Comparison of ENCODE assay signal across 9 cellular contexts in genomic region chr7:158432369-158433270, GRCh38.
DNase-seq lines count a peak whose midpoint lies in the region; ATAC-seq and TF ChIP-seq lines count a peak whose summit lies in the region.
"Had no signal": no experiment of that assay in that cellular context is flagged by ENCODE, and none has a peak within 500 bp of the region (broad histone marks: within the 10 kb centered on the region; RNA-seq: fewer than 3 reads in every experiment).

No MANE protein-coding gene starts in this region.

- no peaks in the 10 kb centered on the region for H3K9me3 Mint-ChIP-seq in CD8-positive, alpha-beta memory T cell

- CTCF ChIA-PET in Panc1 (lab: Charles Lee) = interaction anchor here (0.6 to 1.1 kb wide), 3 partner anchors 37 to 816 kb away, joined by 3 to 4 read pairs (median 3); no protein-coding TSS in a partner anchor
- CTCF ChIA-PET in CD8-positive, alpha-beta memory T cell (lab: Charles Lee) = no interaction called here

- H3K4me3 ChIP-seq in heart right ventricle (no peak overlapping the region), Panc1 (ENCODE audit: low read depth in 2 of 2, low read length in 2 of 2) (peak overlapping the region; percentile 24 to 58), uterus (no peak overlapping the region)
- no peak overlapping the region for H3K4me3 ChIP-seq in CD8-positive, alpha-beta memory T cell (ENCODE audit: low read length)

- POLR2A ChIA-PET in Panc1 (lab: Charles Lee) = no interaction called here
- POLR2A ChIA-PET in CD8-positive, alpha-beta memory T cell (lab: Charles Lee) = no interaction called here

- H3K36me3 ChIP-seq in heart right ventricle (no peaks in the 10 kb centered on the region), Panc1 (ENCODE audit: control insufficient read depth, insufficient read depth, low read length) (no peaks in the 10 kb centered on the region), uterus (no peaks in the 10 kb centered on the region)
- H3K36me3 ChIP-seq in CD8-positive, alpha-beta memory T cell (ENCODE audit: insufficient read depth, low read length) = no peaks in the 10 kb centered on the region

- H3K4me1 ChIP-seq in heart right ventricle (peaks cover 0 to 4% (median 0%) of the 10 kb centered on the region in 9 donors), Panc1 (ENCODE audit: control insufficient read depth, insufficient read depth, low read length) (peaks cover 13% of the 10 kb centered on the region), uterus (no peaks in the 10 kb centered on the region)
- no peaks in the 10 kb centered on the region for H3K4me1 ChIP-seq in CD8-positive, alpha-beta memory T cell (ENCODE audit: insufficient read depth, low read length)

- no peak overlapping the region for H3K27ac Mint-ChIP-seq in CD8-positive, alpha-beta memory T cell
- H3K27ac Mint-ChIP-seq: activated naive CD8-positive, alpha-beta T cell treated with anti-CD3 and anti-CD28 coated beads for 36 hours had no signal

- no peak for DNase-seq in Right ventricle myocardium superior
- no peak for DNase-seq in heart right ventricle
- peak; percentile 17 for DNase-seq in Panc1 (ENCODE audit: low read depth, low spot score)
- peak; percentile 60 for DNase-seq in kidney tubule cell (ENCODE audit: low spot score)
- peak in 1 of 2 donors; percentile 28 for DNase-seq in uterus
- no peak for DNase-seq in activated naive CD4-positive, alpha-beta T cell (lab: John Stamatoyannopoulos, UW)
- no peak for DNase-seq in CD8-positive, alpha-beta memory T cell
- DNase-seq: activated naive CD8-positive, alpha-beta T cell treated with anti-CD3 and anti-CD28 coated beads for 36 hours had no signal

- H3K27me3 Mint-ChIP-seq in CD8-positive, alpha-beta memory T cell = peaks cover 7 to 34% of the 10 kb centered on the region in 2 donors

- H3K4me3 Mint-ChIP-seq in CD8-positive, alpha-beta memory T cell = no peak overlapping the region
- H3K4me3 Mint-ChIP-seq: activated naive CD8-positive, alpha-beta T cell treated with anti-CD3 and anti-CD28 coated beads for 36 hours had no signal

- TF ChIP-seq POLR2A in uterus (IDR thresholded peaks at IDR 0.05) = no peak

- H3K36me3 Mint-ChIP-seq in CD8-positive, alpha-beta memory T cell = no peaks in the 10 kb centered on the region
- H3K36me3 Mint-ChIP-seq: activated naive CD8-positive, alpha-beta T cell treated with anti-CD3 and anti-CD28 coated beads for 36 hours had no signal

- in situ Hi-C loops in Panc1 (cut with HindIII; ENCODE audit: low pct_unique_long_range_greater_than_20kb, low sequenced_read_pairs) = no loop called here

- BruUV-seq in Panc1 (replicated peaks; lab: Mats Ljungman, UMichigan) = no TSS peak

- intact Hi-C loops in Right ventricle myocardium superior (cut with DNase I) (no loop called here), heart right ventricle (cut with DNase I) (no loop called here), Panc1 (cut with micrococcal nuclease; ENCODE audit: unreplicated experiment) (no loop called here), uterus (cut with DNase I; ENCODE audit: low total_unique reads) (no loop called here)

- peak; percentile 27 for ATAC-seq in Right ventricle myocardium superior (ENCODE audit: poor library complexity)
- no peak for ATAC-seq in heart right ventricle
- ATAC-seq in Panc1 = peak; percentile 65
- no peak for ATAC-seq in HG03520 (IDR thresholded peaks at IDR 0.05; ENCODE audit: unreplicated experiment)

- H3K27me3 ChIP-seq in heart right ventricle = peaks cover 0 to 39% (median 25%) of the 10 kb centered on the region in 7 donors
- peaks cover 6% of the 10 kb centered on the region; the same call in 1 of the 2 replicates for H3K27me3 ChIP-seq in Panc1 (ENCODE audit: control insufficient read depth, insufficient read depth, low read length)
- H3K27me3 ChIP-seq in uterus = no peaks in the 10 kb centered on the region
- no peaks in the 10 kb centered on the region for H3K27me3 ChIP-seq in CD8-positive, alpha-beta memory T cell (ENCODE audit: insufficient read depth, low read length, poor library complexity, severe bottlenecking)

- peak overlapping the region in 1 of 10 donors; percentile 12 for H3K27ac ChIP-seq in heart right ventricle
- H3K27ac ChIP-seq in Panc1 (ENCODE audit: low read length) = peak overlapping the region; percentile 44; the same call in 1 of the 2 replicates
- peak overlapping the region; percentile 49 to 65 for H3K27ac ChIP-seq in uterus
- no peak overlapping the region for H3K27ac ChIP-seq in CD8-positive, alpha-beta memory T cell (ENCODE audit: low read depth, low read length)

- peaks cover 0 to 6% (median 0%) of the 10 kb centered on the region in 3 donors for H3K4me1 Mint-ChIP-seq in CD8-positive, alpha-beta memory T cell

- H3K9me3 ChIP-seq in heart right ventricle (peaks cover 0 to 2% (median 0%) of the 10 kb centered on the region in 11 donors), Panc1 (ENCODE audit: control insufficient read depth, insufficient read depth, low read depth, low read length) (no peaks in the 10 kb centered on the region), uterus (no peaks in the 10 kb centered on the region)
- H3K9me3 ChIP-seq in CD8-positive, alpha-beta memory T cell (ENCODE audit: low read length) = no peaks in the 10 kb centered on the region

- TF ChIP-seq CTCF in heart right ventricle (IDR thresholded peaks at IDR 0.05) = no peak
- no peak for TF ChIP-seq CTCF in Panc1 (IDR thresholded peaks at IDR 0.05)
- no peak for TF ChIP-seq CTCF in uterus (IDR thresholded peaks at IDR 0.05)

- 44 to 48% methylated on average over 17 of the region's 17 CpGs for WGBS in heart right ventricle, 2 donors

Comparison
In these comparisons a context has a peak if more than half of its experiments do, and no peak if none do; other contexts are left out.
1. ATAC-seq: peak in Right ventricle myocardium superior (single experiment) and Panc1 (single experiment); none in heart right ventricle (0 of 8) and HG03520 (single experiment).
2. DNase-seq: peak in Panc1 (single experiment) and kidney tubule cell (single experiment); none in Right ventricle myocardium superior (single experiment), heart right ventricle (0 of 2), activated naive CD4-positive, alpha-beta T cell (0 of 4) and CD8-positive, alpha-beta memory T cell (0 of 5).
3. H3K4me3 ChIP-seq: peak in Panc1 (2 of 2); none in heart right ventricle (0 of 10), uterus (0 of 2) and CD8-positive, alpha-beta memory T cell (single experiment).